ENCODE assay signal across 22 cellular contexts in genomic region chr18:50719471-50719987, GRCh38.
DNase-seq lines count a peak whose midpoint lies in the region; TF ChIP-seq lines count a peak whose summit lies in the region.
"Had no signal": no experiment of that assay in that cellular context is flagged by ENCODE, and none has a peak within 500 bp of the region (broad histone marks: within the 10 kb centered on the region; RNA-seq: fewer than 3 reads in every experiment).

No MANE protein-coding gene starts in this region.

- intact Hi-C loops in adrenal gland (cut with DNase I) (no loop called here), posterior vena cava (cut with DNase I) (no loop called here)

- H3K9me3 Mint-ChIP-seq in glutamatergic neuron (ENCODE audit: unreplicated experiment): peaks cover 19% of the 10 kb centered on the region

- TF ChIP-seq CTCF in HEK293 (tag by site-specific recombination; IDR thresholded peaks at IDR 0.05): no peak
- TF ChIP-seq CTCF in adrenal gland (IDR thresholded peaks at IDR 0.05): no peak
- TF ChIP-seq CTCF in glutamatergic neuron (IDR thresholded peaks at IDR 0.05; ENCODE audit: partially characterized antibody, unreplicated experiment): no peak

- DNase-seq in adrenal gland: peak; percentile 38 to 88 (median 79)
- no peak for DNase-seq in glutamatergic neuron
- DNase-seq in posterior vena cava (ENCODE audit: low spot score): peak; percentile 52
- no peak for DNase-seq in hypothalamus (lab: John Stamatoyannopoulos, UW)
- no peak for DNase-seq in OCI-M2 (lab: John Stamatoyannopoulos, UW; ENCODE audit: unreplicated experiment)
- no peak for DNase-seq in NCI-H146 treated with DMSO at 0.1 percent for 48 hours (lab: John Stamatoyannopoulos, UW; ENCODE audit: unreplicated experiment)
- DNase-seq: 8988T; ACHN; AML-193; BE2C; CD4-positive, alpha-beta T cell; CD8-positive, alpha-beta memory T cell; DMS 273 treated with DMSO at 0.1 percent for 48 hours; DMS79; GDM1; H7; HCEC 1CT had no signal

- WGBS in adrenal gland, 4 donors: 50 to 74% (median 58%) methylated on average over 6 to 9 of the region's 9 CpGs

- H3K27ac Mint-ChIP-seq in glutamatergic neuron (ENCODE audit: unreplicated experiment): peak overlapping the region; percentile 11
- H3K27ac Mint-ChIP-seq: CD14-positive monocyte; CD4-positive, alpha-beta T cell had no signal

- H3K4me1 Mint-ChIP-seq in glutamatergic neuron (ENCODE audit: low read depth, unreplicated experiment): peaks cover 27% of the 10 kb centered on the region
- H3K4me1 Mint-ChIP-seq: CD14-positive monocyte; CD8-positive, alpha-beta memory T cell had no signal

- POLR2A ChIA-PET in HEK293 (lab: Yijun Ruan, JAX): no interaction called here

- peaks cover 4% of the 10 kb centered on the region for H3K27me3 Mint-ChIP-seq in glutamatergic neuron (ENCODE audit: unreplicated experiment)

- H3K27ac ChIP-seq in HEK293 (ENCODE audit: extremely low read depth, low read depth, low read length) (no peak overlapping the region), adrenal gland (peak overlapping the region in 3 of 5 donors; percentile 15 to 71 (median 70))
- H3K27ac ChIP-seq: A549; BLaER1 treated with 17β-estradiol and CSF1 and Interleukin-3, amounts not matched to agents 10 nM and 100 nM had no signal

- TF ChIP-seq POLR2A in adrenal gland (IDR thresholded peaks at IDR 0.05): no peak

- H3K36me3 Mint-ChIP-seq in glutamatergic neuron (ENCODE audit: unreplicated experiment): peaks cover 17% of the 10 kb centered on the region
- H3K36me3 Mint-ChIP-seq: CD14-positive monocyte; CD8-positive, alpha-beta memory T cell had no signal

- CTCF ChIA-PET in HEK293 (lab: Yijun Ruan, JAX): no interaction called here

- H3K4me3 Mint-ChIP-seq in glutamatergic neuron (ENCODE audit: unreplicated experiment): no peak overlapping the region
- H3K4me3 Mint-ChIP-seq: CD14-positive monocyte; CD4-positive, alpha-beta T cell; CD8-positive, alpha-beta memory T cell had no signal

- H3K9me3 ChIP-seq in HEK293 (ENCODE audit: control insufficient read depth, insufficient read depth, low read depth, low read length) (no peaks in the 10 kb centered on the region), adrenal gland (replicated peaks in 1 of 3) (no peaks in the 10 kb centered on the region)
- H3K9me3 ChIP-seq: A549, BE2C had no signal

- H3K36me3 ChIP-seq in HEK293 (ENCODE audit: control insufficient read depth in 2 of 2, insufficient read depth in 1 of 2, low read length in 2 of 2) (no peaks in the 10 kb centered on the region; a peak in 1 of 3 replicates), adrenal gland (replicated peaks in 1 of 2) (no peaks in the 10 kb centered on the region)
- H3K36me3 ChIP-seq: BE2C; BLaER1 treated with 17β-estradiol and CSF1 and Interleukin-3, amounts not matched to agents 10 nM and 100 nM had no signal

- H3K4me1 ChIP-seq in HEK293 (ENCODE audit: control insufficient read depth, insufficient read depth, low read length) (no peaks in the 10 kb centered on the region), adrenal gland (replicated peaks in 1 of 2) (peaks cover 0 to 1% of the 10 kb centered on the region in 2 donors)
- H3K4me1 ChIP-seq: A549; BE2C; BLaER1 treated with 17β-estradiol and CSF1 and Interleukin-3, amounts not matched to agents 10 nM and 100 nM had no signal

- no peaks in the 10 kb centered on the region for H3K27me3 ChIP-seq in adrenal gland
- H3K27me3 ChIP-seq: BE2C; BLaER1 treated with 17β-estradiol and CSF1 and Interleukin-3, amounts not matched to agents 10 nM and 100 nM had no signal

- H3K4me3 ChIP-seq in HEK293 (ENCODE audit: low read depth, low read length) (no peak overlapping the region), adrenal gland (no peak overlapping the region)
- H3K4me3 ChIP-seq: A549; BLaER1 treated with 17β-estradiol and CSF1 and Interleukin-3, amounts not matched to agents 10 nM and 100 nM; GM12878 had no signal

TF ChIP-seq in HEK293, 187 proteins besides CTCF, POLR2A, EP300 and RAD21:
- TF ChIP-seq ZNF610 (tag by site-specific recombination; IDR thresholded peaks at IDR 0.05; ENCODE audit: borderline replicate concordance): no peak
- peak; percentile 37; the same call in 1 of the 2 replicates for TF ChIP-seq SCRT2 (tag by site-specific recombination; IDR thresholded peaks at IDR 0.05)
TF ChIP-seq in HEK293: peak in this region for 1.

Comparison
In these comparisons a context has a peak if more than half of its experiments do, and no peak if none do; other contexts are left out.
1. DNase-seq: peak in adrenal gland (7 of 7) and posterior vena cava (single experiment); none in glutamatergic neuron (single experiment), hypothalamus (0 of 51), OCI-M2 (single experiment) and NCI-H146 treated with DMSO at 0.1 percent for 48 hours (single experiment).